In genomic region chr18:70464343-70465114, GRCh38 we compare ENCODE assay signal across 1 cellular context.
TF ChIP-seq lines count a peak whose summit lies in the region.

No MANE protein-coding gene starts in this region.

TF ChIP-seq in HepG2, 621 proteins besides CTCF, POLR2A, EP300 and RAD21 (continued from another document and continues in another):
- no peak for TF ChIP-seq REL (CRISPR knock-in tag; conservative IDR thresholded peaks at IDR 0.05)
- peak; percentile 79 for TF ChIP-seq ZNF770 (CRISPR knock-in tag; IDR thresholded peaks at IDR 0.05)
- no peak for TF ChIP-seq PREB (CRISPR knock-in tag; IDR thresholded peaks at IDR 0.05)
- TF ChIP-seq ZNF280D (CRISPR knock-in tag; IDR thresholded peaks at IDR 0.05), result no peak
- TF ChIP-seq ZFY (CRISPR knock-in tag; IDR thresholded peaks at IDR 0.05), result peak; percentile 47; the same call in 1 of the 2 replicates
- 0 out of 2 replicates have a peak, but pooled peaks have one; percentile 36 for TF ChIP-seq TARDBP (CRISPR knock-in tag; IDR thresholded peaks at IDR 0.05)
- no peak for TF ChIP-seq SYNCRIP (IDR thresholded peaks at IDR 0.05; ENCODE audit: insufficient read depth, low read depth, low read length)
- no peak for TF ChIP-seq EEA1 (CRISPR knock-in tag; IDR thresholded peaks at IDR 0.05; ENCODE audit: borderline replicate concordance)
- TF ChIP-seq ZBTB20 (CRISPR knock-in tag; IDR thresholded peaks at IDR 0.05; ENCODE audit: borderline replicate concordance, low read depth), result no peak
- no peak for TF ChIP-seq ZBTB42 (CRISPR knock-in tag; IDR thresholded peaks at IDR 0.05)
- peak; percentile 56; the same call in 1 of the 2 replicates for TF ChIP-seq ZFX (CRISPR knock-in tag; IDR thresholded peaks at IDR 0.05; ENCODE audit: low read depth)
- no peak for TF ChIP-seq ARNT (IDR thresholded peaks at IDR 0.05)
- no peak for TF ChIP-seq SPEN (CRISPR knock-in tag; IDR thresholded peaks at IDR 0.05; ENCODE audit: low read depth)
- TF ChIP-seq ZBTB10 (CRISPR knock-in tag; IDR thresholded peaks at IDR 0.05; ENCODE audit: borderline replicate concordance), result no peak
- TF ChIP-seq MBNL3 (CRISPR knock-in tag; conservative IDR thresholded peaks at IDR 0.05), result no peak
- TF ChIP-seq ZNF256 (CRISPR knock-in tag; conservative IDR thresholded peaks at IDR 0.05), result no peak
- 0 out of 2 replicates have a peak, but pooled peaks have one; percentile 23 for TF ChIP-seq ZFP91 (CRISPR knock-in tag; IDR thresholded peaks at IDR 0.05; ENCODE audit: borderline replicate concordance)
- TF ChIP-seq ZNF737 (CRISPR knock-in tag; IDR thresholded peaks at IDR 0.05; ENCODE audit: borderline replicate concordance), result no peak
- no peak for TF ChIP-seq ZBTB1 (CRISPR knock-in tag; IDR thresholded peaks at IDR 0.05; ENCODE audit: borderline replicate concordance)
- 0 out of 2 replicates have a peak, but pooled peaks have one; percentile 12 for TF ChIP-seq ARID5B (CRISPR knock-in tag; IDR thresholded peaks at IDR 0.05)
- TF ChIP-seq ZNF567 (CRISPR knock-in tag; IDR thresholded peaks at IDR 0.05; ENCODE audit: borderline replicate concordance), result no peak
- 0 out of 2 replicates have a peak, but pooled peaks have one; percentile 22 for TF ChIP-seq UBTF (CRISPR knock-in tag; IDR thresholded peaks at IDR 0.05)
- TF ChIP-seq ZBTB34 (CRISPR knock-in tag; IDR thresholded peaks at IDR 0.05), result no peak
- no peak for TF ChIP-seq POGK (CRISPR knock-in tag; conservative IDR thresholded peaks at IDR 0.05)
- no peak for TF ChIP-seq SMAD9 (CRISPR knock-in tag; IDR thresholded peaks at IDR 0.05)
